ENCODE assay signal across 23 cellular contexts in the genomic region with DNA sequence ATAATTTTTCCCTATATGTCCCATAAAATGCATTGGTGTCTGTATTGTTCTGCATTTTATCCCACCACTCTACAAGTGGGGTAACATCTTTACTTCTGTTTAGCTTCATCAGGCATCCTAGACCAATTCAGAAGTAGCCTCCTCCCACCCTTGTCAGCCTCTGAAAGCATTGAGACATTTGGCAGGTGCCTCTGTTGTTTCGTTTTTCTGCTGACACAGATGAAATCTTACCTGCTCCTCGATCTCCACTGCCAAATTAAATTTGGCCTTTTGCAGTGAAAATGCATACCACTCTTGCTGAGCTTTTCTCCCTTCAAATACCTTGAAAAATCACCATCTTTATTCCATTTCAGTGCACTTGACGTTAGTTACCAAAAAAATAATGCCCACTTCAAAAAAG.
"Had no signal": no experiment of that assay in that cellular context is flagged by ENCODE, and none has a peak within 500 bp of the region (broad histone marks: within the 10 kb centered on the region; RNA-seq: fewer than 3 reads in every experiment).

No MANE protein-coding gene starts in this region.

- H3K4me1 ChIP-seq: tibial artery had no signal

- H3K9me3 ChIP-seq: gastroesophageal sphincter, heart left ventricle, neutrophil, ovary, psoas muscle, right atrium auricular region, tibial artery had no signal

- H3K36me3 Mint-ChIP-seq: activated naive CD8-positive, alpha-beta T cell treated with anti-CD3 and anti-CD28 coated beads, Interleukin-2, amount 10 ng/mL, durations not matched to agents 7 days and 5 days; memory B cell; natural killer cell treated with Interleukin-12 subunit alpha and Interleukin-12 subunit beta and Interleukin-15 and Interleukin-18, amount 100 ng/mL, for 72 hours had no signal

- H3K27me3 ChIP-seq: gastroesophageal sphincter, heart left ventricle, neutrophil, ovary, right atrium auricular region, tibial artery had no signal

- H3K9me3 Mint-ChIP-seq: activated B cell treated with CpG ODN at 0.5 μM for 24 hours; activated naive CD8-positive, alpha-beta T cell treated with anti-CD3 and anti-CD28 coated beads, Interleukin-2, amount 10 ng/mL, durations not matched to agents 7 days and 5 days had no signal

- H3K4me3 Mint-ChIP-seq: activated B cell treated with CpG ODN at 0.5 μM for 24 hours; activated CD4-positive, alpha-beta T cell treated with anti-CD3 and anti-CD28 coated beads for 36 hours; activated naive CD8-positive, alpha-beta T cell treated with anti-CD3 and anti-CD28 coated beads, Interleukin-2, amount 10 ng/mL, durations not matched to agents 7 days and 5 days; memory B cell; natural killer cell treated with Interleukin-12 subunit alpha and Interleukin-12 subunit beta and Interleukin-15 and Interleukin-18, amount 100 ng/mL, for 72 hours had no signal

- H3K27ac ChIP-seq: coronary artery, epithelial cell of prostate, gastroesophageal sphincter, heart left ventricle, neutrophil, ovary, psoas muscle, right atrium auricular region, tibial artery had no signal

- DNase-seq: activated B cell treated with CpG ODN at 0.5 μM for 24 hours; activated CD4-positive, alpha-beta T cell treated with anti-CD3 and anti-CD28 coated beads for 36 hours; activated CD4-positive, alpha-beta T cell treated with anti-CD3 and anti-CD28 coated beads, Interleukin-2, amount 50 U/mL, for 48 hours; activated naive CD4-positive, alpha-beta T cell treated with Interleukin-2 at 50 U/mL for 16 hours; activated naive CD8-positive, alpha-beta T cell treated with anti-CD3 and anti-CD28 coated beads, Interleukin-2, amount 10 ng/mL, durations not matched to agents 7 days and 5 days; activated T-cell treated with anti-CD3 and anti-CD28 coated beads, Interleukin-2, amount 50 U/mL, for 48 hours; amniotic stem cell; cerebellar nuclear complex; heart left ventricle; ovary; psoas muscle; stimulated activated CD4-positive, alpha-beta T cell treated with anti-CD3 and anti-CD28 coated beads, Interleukin-12 subunit alpha, Interleukin-12 subunit beta, amount 100 ng/mL, for 4 hours; stimulated activated CD4-positive, alpha-beta T cell treated with anti-CD3 and anti-CD28 coated beads, Interleukin-4, amount 100 ng/mL, for 4 hours; stimulated activated naive CD8-positive, alpha-beta T cell treated with anti-CD3 and anti-CD28 coated beads, Interleukin-15, Interleukin-2, amounts not matched to agents 100 U/mL and 50 U/mL, for 24 hours; T1000; tibial artery had no signal

- H3K36me3 ChIP-seq: heart left ventricle, neutrophil, ovary, right atrium auricular region, tibial artery had no signal

- H3K27ac Mint-ChIP-seq: activated B cell treated with CpG ODN at 0.5 μM for 24 hours; activated CD4-positive, alpha-beta T cell treated with anti-CD3 and anti-CD28 coated beads for 36 hours; activated naive CD8-positive, alpha-beta T cell treated with anti-CD3 and anti-CD28 coated beads, Interleukin-2, amount 10 ng/mL, durations not matched to agents 7 days and 5 days; memory B cell; natural killer cell treated with Interleukin-12 subunit alpha and Interleukin-12 subunit beta and Interleukin-15 and Interleukin-18, amount 100 ng/mL, for 72 hours had no signal

- ATAC-seq: activated CD4-positive, alpha-beta T cell treated with anti-CD3 and anti-CD28 coated beads for 36 hours; gastroesophageal sphincter; heart left ventricle; natural killer cell treated with Interleukin-12 subunit alpha and Interleukin-12 subunit beta and Interleukin-15 and Interleukin-18, amount 100 ng/mL, for 72 hours; psoas muscle had no signal

- H3K27me3 Mint-ChIP-seq: activated B cell treated with CpG ODN at 0.5 μM for 24 hours had no signal

- H3K4me3 ChIP-seq: coronary artery, gastroesophageal sphincter, heart left ventricle, ovary, psoas muscle, right atrium auricular region, tibial artery had no signal
